ENCODE assay signal across 2 cellular contexts in the genomic region with DNA sequence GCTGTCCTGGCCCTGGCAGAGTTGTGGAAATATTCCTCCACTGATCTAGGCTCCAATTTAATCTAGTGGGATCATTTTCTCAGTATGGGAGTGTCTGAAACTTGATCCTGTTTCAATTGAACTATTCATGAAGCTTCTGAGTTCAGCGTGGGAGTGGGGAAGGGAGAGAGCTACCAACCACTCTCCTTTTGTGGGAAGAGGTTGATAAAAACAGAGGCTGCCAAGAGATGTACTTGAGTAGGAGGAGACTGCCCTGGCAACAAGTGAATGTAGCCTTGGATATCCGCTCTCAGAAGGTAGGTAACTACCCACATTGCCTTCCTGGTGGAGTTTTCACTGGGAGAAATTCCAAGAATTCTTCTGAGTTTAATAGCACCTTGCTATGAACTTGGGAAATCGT.
TF ChIP-seq lines count a peak whose summit lies in the region.

A gene (plus strand): TSS at position 119 of the 400 bp plus-strand sequence. CDS start 25,179 bp downstream, outside the sequence.

TF ChIP-seq in GM23338, 12 proteins besides CTCF, POLR2A, EP300 and RAD21:
- no peak for TF ChIP-seq STAT1 (IDR thresholded peaks at IDR 0.05; ENCODE audit: unreplicated experiment)
- TF ChIP-seq, protein P1, sequence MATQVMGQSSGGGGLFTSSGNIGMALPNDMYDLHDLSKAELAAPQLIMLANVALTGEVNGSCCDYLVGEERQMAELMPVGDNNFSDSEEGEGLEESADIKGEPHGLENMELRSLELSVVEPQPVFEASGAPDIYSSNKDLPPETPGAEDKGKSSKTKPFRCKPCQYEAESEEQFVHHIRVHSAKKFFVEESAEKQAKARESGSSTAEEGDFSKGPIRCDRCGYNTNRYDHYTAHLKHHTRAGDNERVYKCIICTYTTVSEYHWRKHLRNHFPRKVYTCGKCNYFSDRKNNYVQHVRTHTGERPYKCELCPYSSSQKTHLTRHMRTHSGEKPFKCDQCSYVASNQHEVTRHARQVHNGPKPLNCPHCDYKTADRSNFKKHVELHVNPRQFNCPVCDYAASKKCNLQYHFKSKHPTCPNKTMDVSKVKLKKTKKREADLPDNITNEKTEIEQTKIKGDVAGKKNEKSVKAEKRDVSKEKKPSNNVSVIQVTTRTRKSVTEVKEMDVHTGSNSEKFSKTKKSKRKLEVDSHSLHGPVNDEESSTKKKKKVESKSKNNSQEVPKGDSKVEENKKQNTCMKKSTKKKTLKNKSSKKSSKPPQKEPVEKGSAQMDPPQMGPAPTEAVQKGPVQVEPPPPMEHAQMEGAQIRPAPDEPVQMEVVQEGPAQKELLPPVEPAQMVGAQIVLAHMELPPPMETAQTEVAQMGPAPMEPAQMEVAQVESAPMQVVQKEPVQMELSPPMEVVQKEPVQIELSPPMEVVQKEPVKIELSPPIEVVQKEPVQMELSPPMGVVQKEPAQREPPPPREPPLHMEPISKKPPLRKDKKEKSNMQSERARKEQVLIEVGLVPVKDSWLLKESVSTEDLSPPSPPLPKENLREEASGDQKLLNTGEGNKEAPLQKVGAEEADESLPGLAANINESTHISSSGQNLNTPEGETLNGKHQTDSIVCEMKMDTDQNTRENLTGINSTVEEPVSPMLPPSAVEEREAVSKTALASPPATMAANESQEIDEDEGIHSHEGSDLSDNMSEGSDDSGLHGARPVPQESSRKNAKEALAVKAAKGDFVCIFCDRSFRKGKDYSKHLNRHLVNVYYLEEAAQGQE (IDR thresholded peaks at IDR 0.05; ENCODE audit: unreplicated experiment): no peak
- TF ChIP-seq POLR2AphosphoS5 (IDR thresholded peaks at IDR 0.05; ENCODE audit: low read depth): no peak
- no peak for TF ChIP-seq ZNF114 (CRISPR knock-in tag; IDR thresholded peaks at IDR 0.05)
- TF ChIP-seq ZNF331 (CRISPR knock-in tag; IDR thresholded peaks at IDR 0.05; ENCODE audit: low read depth): no peak
TF ChIP-seq in GM23338: peak in this region for 0.

TF ChIP-seq in H1, 55 proteins besides CTCF, POLR2A, EP300 and RAD21:
- TF ChIP-seq JUND (IDR thresholded peaks at IDR 0.05; ENCODE audit: low read length) (no peak), TAF7 (optimal IDR thresholded peaks at IDR 0.05; ENCODE audit: borderline replicate concordance, low read depth, low read length) (no peak), TAF1 (IDR thresholded peaks at IDR 0.05; ENCODE audit: low read depth, low read length) (no peak), HDAC2 (IDR thresholded peaks at IDR 0.05; ENCODE audit: borderline replicate concordance in 1 of 2, low read depth in 2 of 2, low read length in 2 of 2) (no peak), MAFK (IDR thresholded peaks at IDR 0.05; ENCODE audit: low read depth, low read length) (no peak)
- TF ChIP-seq, protein P2, sequence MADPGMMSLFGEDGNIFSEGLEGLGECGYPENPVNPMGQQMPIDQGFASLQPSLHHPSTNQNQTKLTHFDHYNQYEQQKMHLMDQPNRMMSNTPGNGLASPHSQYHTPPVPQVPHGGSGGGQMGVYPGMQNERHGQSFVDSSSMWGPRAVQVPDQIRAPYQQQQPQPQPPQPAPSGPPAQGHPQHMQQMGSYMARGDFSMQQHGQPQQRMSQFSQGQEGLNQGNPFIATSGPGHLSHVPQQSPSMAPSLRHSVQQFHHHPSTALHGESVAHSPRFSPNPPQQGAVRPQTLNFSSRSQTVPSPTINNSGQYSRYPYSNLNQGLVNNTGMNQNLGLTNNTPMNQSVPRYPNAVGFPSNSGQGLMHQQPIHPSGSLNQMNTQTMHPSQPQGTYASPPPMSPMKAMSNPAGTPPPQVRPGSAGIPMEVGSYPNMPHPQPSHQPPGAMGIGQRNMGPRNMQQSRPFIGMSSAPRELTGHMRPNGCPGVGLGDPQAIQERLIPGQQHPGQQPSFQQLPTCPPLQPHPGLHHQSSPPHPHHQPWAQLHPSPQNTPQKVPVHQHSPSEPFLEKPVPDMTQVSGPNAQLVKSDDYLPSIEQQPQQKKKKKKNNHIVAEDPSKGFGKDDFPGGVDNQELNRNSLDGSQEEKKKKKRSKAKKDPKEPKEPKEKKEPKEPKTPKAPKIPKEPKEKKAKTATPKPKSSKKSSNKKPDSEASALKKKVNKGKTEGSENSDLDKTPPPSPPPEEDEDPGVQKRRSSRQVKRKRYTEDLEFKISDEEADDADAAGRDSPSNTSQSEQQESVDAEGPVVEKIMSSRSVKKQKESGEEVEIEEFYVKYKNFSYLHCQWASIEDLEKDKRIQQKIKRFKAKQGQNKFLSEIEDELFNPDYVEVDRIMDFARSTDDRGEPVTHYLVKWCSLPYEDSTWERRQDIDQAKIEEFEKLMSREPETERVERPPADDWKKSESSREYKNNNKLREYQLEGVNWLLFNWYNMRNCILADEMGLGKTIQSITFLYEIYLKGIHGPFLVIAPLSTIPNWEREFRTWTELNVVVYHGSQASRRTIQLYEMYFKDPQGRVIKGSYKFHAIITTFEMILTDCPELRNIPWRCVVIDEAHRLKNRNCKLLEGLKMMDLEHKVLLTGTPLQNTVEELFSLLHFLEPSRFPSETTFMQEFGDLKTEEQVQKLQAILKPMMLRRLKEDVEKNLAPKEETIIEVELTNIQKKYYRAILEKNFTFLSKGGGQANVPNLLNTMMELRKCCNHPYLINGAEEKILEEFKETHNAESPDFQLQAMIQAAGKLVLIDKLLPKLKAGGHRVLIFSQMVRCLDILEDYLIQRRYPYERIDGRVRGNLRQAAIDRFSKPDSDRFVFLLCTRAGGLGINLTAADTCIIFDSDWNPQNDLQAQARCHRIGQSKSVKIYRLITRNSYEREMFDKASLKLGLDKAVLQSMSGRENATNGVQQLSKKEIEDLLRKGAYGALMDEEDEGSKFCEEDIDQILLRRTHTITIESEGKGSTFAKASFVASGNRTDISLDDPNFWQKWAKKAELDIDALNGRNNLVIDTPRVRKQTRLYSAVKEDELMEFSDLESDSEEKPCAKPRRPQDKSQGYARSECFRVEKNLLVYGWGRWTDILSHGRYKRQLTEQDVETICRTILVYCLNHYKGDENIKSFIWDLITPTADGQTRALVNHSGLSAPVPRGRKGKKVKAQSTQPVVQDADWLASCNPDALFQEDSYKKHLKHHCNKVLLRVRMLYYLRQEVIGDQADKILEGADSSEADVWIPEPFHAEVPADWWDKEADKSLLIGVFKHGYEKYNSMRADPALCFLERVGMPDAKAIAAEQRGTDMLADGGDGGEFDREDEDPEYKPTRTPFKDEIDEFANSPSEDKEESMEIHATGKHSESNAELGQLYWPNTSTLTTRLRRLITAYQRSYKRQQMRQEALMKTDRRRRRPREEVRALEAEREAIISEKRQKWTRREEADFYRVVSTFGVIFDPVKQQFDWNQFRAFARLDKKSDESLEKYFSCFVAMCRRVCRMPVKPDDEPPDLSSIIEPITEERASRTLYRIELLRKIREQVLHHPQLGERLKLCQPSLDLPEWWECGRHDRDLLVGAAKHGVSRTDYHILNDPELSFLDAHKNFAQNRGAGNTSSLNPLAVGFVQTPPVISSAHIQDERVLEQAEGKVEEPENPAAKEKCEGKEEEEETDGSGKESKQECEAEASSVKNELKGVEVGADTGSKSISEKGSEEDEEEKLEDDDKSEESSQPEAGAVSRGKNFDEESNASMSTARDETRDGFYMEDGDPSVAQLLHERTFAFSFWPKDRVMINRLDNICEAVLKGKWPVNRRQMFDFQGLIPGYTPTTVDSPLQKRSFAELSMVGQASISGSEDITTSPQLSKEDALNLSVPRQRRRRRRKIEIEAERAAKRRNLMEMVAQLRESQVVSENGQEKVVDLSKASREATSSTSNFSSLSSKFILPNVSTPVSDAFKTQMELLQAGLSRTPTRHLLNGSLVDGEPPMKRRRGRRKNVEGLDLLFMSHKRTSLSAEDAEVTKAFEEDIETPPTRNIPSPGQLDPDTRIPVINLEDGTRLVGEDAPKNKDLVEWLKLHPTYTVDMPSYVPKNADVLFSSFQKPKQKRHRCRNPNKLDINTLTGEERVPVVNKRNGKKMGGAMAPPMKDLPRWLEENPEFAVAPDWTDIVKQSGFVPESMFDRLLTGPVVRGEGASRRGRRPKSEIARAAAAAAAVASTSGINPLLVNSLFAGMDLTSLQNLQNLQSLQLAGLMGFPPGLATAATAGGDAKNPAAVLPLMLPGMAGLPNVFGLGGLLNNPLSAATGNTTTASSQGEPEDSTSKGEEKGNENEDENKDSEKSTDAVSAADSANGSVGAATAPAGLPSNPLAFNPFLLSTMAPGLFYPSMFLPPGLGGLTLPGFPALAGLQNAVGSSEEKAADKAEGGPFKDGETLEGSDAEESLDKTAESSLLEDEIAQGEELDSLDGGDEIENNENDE (IDR thresholded peaks at IDR 0.05; ENCODE audit: insufficient replicate concordance, low read length): no peak
